ENCODE assay signal across 17 cellular contexts in the genomic region with DNA sequence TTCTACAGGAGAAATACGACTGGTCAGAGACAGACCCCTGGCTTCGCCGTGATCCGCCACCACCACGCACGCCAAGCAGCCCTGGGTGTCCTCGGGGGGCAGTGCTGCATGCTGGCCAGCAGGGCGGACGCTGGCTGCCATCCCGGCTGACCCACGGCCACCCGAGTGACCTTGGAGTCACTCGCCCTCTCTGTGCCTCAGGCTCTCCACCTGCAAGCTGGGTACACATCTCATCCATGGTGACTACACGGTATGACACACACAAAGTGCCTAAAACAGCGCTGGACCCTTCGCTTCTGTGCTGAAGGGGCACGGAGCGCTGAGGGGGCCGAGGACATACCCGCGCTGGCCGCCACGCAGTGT.
"Had no signal": no experiment of that assay in that cellular context is flagged by ENCODE, and none has a peak within 500 bp of the region (broad histone marks: within the 10 kb centered on the region; RNA-seq: fewer than 3 reads in every experiment).

No MANE protein-coding gene starts in this region.

- H3K4me3 ChIP-seq: gastroesophageal sphincter, hepatocyte, lower lobe of right lung, tibial artery, vagina had no signal

- ATAC-seq: activated CD4-positive, CD25-positive, alpha-beta regulatory T cell treated with anti-CD3 and anti-CD28 coated beads, Interleukin-2, amount 50 U/mL, for 24 hours; gastroesophageal sphincter; left cardiac atrium had no signal

- H3K4me3 Mint-ChIP-seq: dendritic cell treated with granulocyte-macrophage colony-stimulating factor and Interleukin-4, amounts not matched to agents 40 ng/mL and 50 ng/mL, for 4 days; T-helper 2 cell treated with Interferon-gamma antibody and Interleukin-4, amounts not matched to agents 5 μg/mL and 100 μg/mL, for 36 hours had no signal

- H3K27me3 ChIP-seq: gastroesophageal sphincter, hepatocyte, tibial artery, vagina had no signal

- DNase-seq: activated CD4-positive, alpha-beta T cell treated with anti-CD3 and anti-CD28 coated beads, Interleukin-2, amount 50 U/mL, for 1 hour; activated naive CD4-positive, alpha-beta T cell; activated T-cell treated with anti-CD3 and anti-CD28 coated beads for 4 hours; aorta; cerebellar nuclear complex; left cardiac atrium; lower lobe of right lung; stimulated activated CD4-positive, alpha-beta T cell treated with anti-CD3 and anti-CD28 coated beads, Interleukin-2, amount 100 ng/mL, for 24 hours; tibial artery had no signal

- H3K27ac ChIP-seq: gastroesophageal sphincter, hepatocyte, lower lobe of right lung, neutrophil, parathyroid adenoma, tibial artery, vagina had no signal

- H3K9me3 ChIP-seq: lower lobe of right lung, neutrophil, tibial artery, vagina had no signal

- H3K4me2 ChIP-seq: hepatocyte had no signal

- H3K9me3 Mint-ChIP-seq: dendritic cell treated with granulocyte-macrophage colony-stimulating factor and Interleukin-4, amounts not matched to agents 40 ng/mL and 50 ng/mL, for 4 days had no signal

- H3K36me3 ChIP-seq: gastroesophageal sphincter, lower lobe of right lung, neutrophil, tibial artery, vagina had no signal

- H3K27ac Mint-ChIP-seq: dendritic cell treated with granulocyte-macrophage colony-stimulating factor and Interleukin-4, amounts not matched to agents 40 ng/mL and 50 ng/mL, for 4 days had no signal

- H3K4me1 ChIP-seq: gastroesophageal sphincter, lower lobe of right lung, parathyroid adenoma, tibial artery, vagina had no signal
